ENCODE assay signal across 1 cellular context in the genomic region with DNA sequence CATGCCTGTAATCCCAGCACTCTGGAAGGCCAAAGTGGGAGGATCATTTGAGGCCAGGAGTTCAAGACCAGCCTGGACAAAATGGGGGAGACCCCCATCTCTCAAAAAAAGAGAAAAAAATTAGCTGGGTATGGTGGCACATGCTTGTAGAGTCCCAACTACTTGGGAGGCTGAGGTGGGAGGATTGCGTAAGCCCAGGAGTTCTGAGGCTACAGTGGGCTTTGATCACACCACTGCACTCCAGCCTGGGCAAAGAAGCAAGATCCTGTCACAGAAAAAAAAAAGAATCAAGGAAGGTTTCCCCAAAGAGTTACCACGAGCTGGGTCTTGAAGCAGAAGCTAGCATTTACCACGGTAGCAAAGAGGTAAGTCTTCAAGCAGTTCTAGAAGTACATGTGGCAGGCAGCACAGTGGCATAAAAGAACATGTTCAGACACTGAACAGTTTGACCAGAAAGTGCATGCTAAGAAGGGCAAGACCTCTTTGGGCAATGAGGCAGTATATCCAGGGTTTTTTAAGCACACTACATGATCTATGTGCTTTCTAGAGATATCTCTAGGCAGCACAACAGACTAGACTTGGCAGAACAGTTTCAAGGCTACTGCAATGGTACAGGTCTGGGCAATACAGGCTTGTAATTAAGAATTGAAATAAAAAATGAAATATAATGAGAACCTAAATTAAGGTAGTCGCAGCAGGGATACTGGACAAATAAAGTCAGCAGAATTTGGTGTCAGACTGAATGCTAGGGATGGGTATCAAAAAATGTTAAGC.
TF ChIP-seq lines count a peak whose summit lies in the region.

No MANE protein-coding gene starts in this region.

TF ChIP-seq in H1, 55 proteins besides CTCF, POLR2A, EP300 and RAD21:
- TF ChIP-seq CEBPB (IDR thresholded peaks at IDR 0.05; ENCODE audit: low read depth, low read length) (peak; percentile 75), HDAC6 (IDR thresholded peaks at IDR 0.05; ENCODE audit: low read depth, low read length) (no peak)
